9 cellular contexts compared by ENCODE assay signal in genomic region chr6:2524090-2524489, GRCh38.
DNase-seq lines count a peak whose midpoint lies in the region; ATAC-seq, FAIRE-seq and TF ChIP-seq lines count a peak whose summit lies in the region.
"Had no signal": no experiment of that assay in that cellular context is flagged by ENCODE, and none has a peak within 500 bp of the region (broad histone marks: within the 10 kb centered on the region; RNA-seq: fewer than 3 reads in every experiment).

No MANE protein-coding gene starts in this region.

- H3K4me1 ChIP-seq in kidney (ENCODE audit: control insufficient read depth in 1 of 2, insufficient read depth in 1 of 2, low read depth in 1 of 2, low read length in 2 of 2): no peaks in the 10 kb centered on the region

- H3K27ac ChIP-seq in SU-DHL-6 (ENCODE audit: low read depth, low read length) (no peak overlapping the region), kidney (ENCODE audit: low read depth in 2 of 2, low read length in 2 of 2) (no peak overlapping the region)

- CTCF ChIA-PET in HEK293T (lab: Yijun Ruan, JAX): no interaction called here

- no peaks in the 10 kb centered on the region for H3F3A ChIP-seq in SU-DHL-6 (ENCODE audit: insufficient read depth)

- FAIRE-seq in kidney (lab: Jason Lieb, UNC): no peak
- FAIRE-seq: frontal cortex had no signal

- POLR2A ChIA-PET in HEK293T (lab: Yijun Ruan, JAX): no interaction called here

- no peak overlapping the region for H2AFZ ChIP-seq in SU-DHL-6 (ENCODE audit: low read depth, low read length, severe bottlenecking)

- TF ChIP-seq CTCF in SU-DHL-6 (IDR thresholded peaks at IDR 0.05; ENCODE audit: insufficient read depth, low read length, poor library complexity, severe bottlenecking): peak; percentile 58
- peak; percentile 13 for TF ChIP-seq CTCF in kidney (IDR thresholded peaks at IDR 0.05; ENCODE audit: borderline replicate concordance, extremely low read depth, insufficient read depth)

- no peaks in the 10 kb centered on the region for H3K27me3 ChIP-seq in SU-DHL-6 (ENCODE audit: low read length)

- no peaks in the 10 kb centered on the region for H3K9me2 ChIP-seq in SU-DHL-6 (replicated peaks; ENCODE audit: insufficient read depth, low read length)

- intact Hi-C loops in kidney (cut with DNase I): no loop called here

- H4K20me1 ChIP-seq in SU-DHL-6 (ENCODE audit: low read depth, low read length): no peaks in the 10 kb centered on the region

- no peak for ATAC-seq in HG03565 (IDR thresholded peaks at IDR 0.05; ENCODE audit: unreplicated experiment)

- H3K9ac ChIP-seq in SU-DHL-6 (ENCODE audit: low read length) (no peak overlapping the region), kidney (ENCODE audit: low read length in 2 of 2) (no peak overlapping the region)

- DNase-seq in Daoy (ENCODE audit: low read depth): peak; percentile 23
- DNase-seq in HEK293T (ENCODE audit: extremely low spot score): peak; percentile 19
- DNase-seq in kidney: no peak
- no peak for DNase-seq in activated CD8-positive, alpha-beta memory T cell treated with anti-CD3 and anti-CD28 coated beads, Interleukin-2, amount 50 U/mL, for 4 hours
- no peak for DNase-seq in GM19238 (ENCODE audit: insufficient read length, low spot score)
- DNase-seq: activated CD4-positive, alpha-beta T cell treated with anti-CD3 and anti-CD28 coated beads for 4 hours had no signal

- H3K4me3 ChIP-seq in SU-DHL-6 (ENCODE audit: insufficient read depth, low read length, poor library complexity, severe bottlenecking) (no peak overlapping the region), kidney (ENCODE audit: low read length in 2 of 2) (no peak overlapping the region)

- no peaks in the 10 kb centered on the region for H3K9me3 ChIP-seq in SU-DHL-6 (ENCODE audit: insufficient read depth, low read length)
- peaks cover 2 to 15% of the 10 kb centered on the region in 2 donors for H3K9me3 ChIP-seq in kidney (ENCODE audit: control insufficient read depth in 1 of 2, low read length in 2 of 2)

- H3K4me2 ChIP-seq in SU-DHL-6 (ENCODE audit: low read depth, low read length, poor library complexity, severe bottlenecking): no peak overlapping the region

- H3K36me3 ChIP-seq in SU-DHL-6 (ENCODE audit: low read length): no peaks in the 10 kb centered on the region
- no peaks in the 10 kb centered on the region for H3K36me3 ChIP-seq in kidney (ENCODE audit: control insufficient read depth in 1 of 2, insufficient read depth in 2 of 2, low read length in 2 of 2)

- H3K79me2 ChIP-seq in SU-DHL-6 (ENCODE audit: insufficient read depth, low read length): no peaks in the 10 kb centered on the region

TF ChIP-seq in HEK293T, 16 proteins besides CTCF, POLR2A, EP300 and RAD21:
- TF ChIP-seq L3MBTL2 (conservative IDR thresholded peaks at IDR 0.05) (no peak), ELF4 (IDR thresholded peaks at IDR 0.05) (no peak), LEF1 (IDR thresholded peaks at IDR 0.05; ENCODE audit: borderline replicate concordance) (no peak), PKNOX1 (IDR thresholded peaks at IDR 0.05) (no peak), HDGF (IDR thresholded peaks at IDR 0.05; ENCODE audit: borderline replicate concordance) (no peak), SUZ12 (IDR thresholded peaks at IDR 0.05) (no peak), FOXA1 (IDR thresholded peaks at IDR 0.05) (no peak), TARDBP (IDR thresholded peaks at IDR 0.05) (no peak), NFRKB (IDR thresholded peaks at IDR 0.05) (no peak), FOXK2 (IDR thresholded peaks at IDR 0.05) (no peak), BHLHE40 (IDR thresholded peaks at IDR 0.05; ENCODE audit: borderline replicate concordance) (no peak), FOXM1 (IDR thresholded peaks at IDR 0.05; ENCODE audit: borderline replicate concordance) (no peak)

Comparison
In these comparisons a context has a peak if more than half of its experiments do, and no peak if none do; other contexts are left out.
1. DNase-seq: peak in Daoy (single experiment) and HEK293T (single experiment); none in kidney (single experiment), activated CD8-positive, alpha-beta memory T cell treated with anti-CD3 and anti-CD28 coated beads, Interleukin-2, amount 50 U/mL, for 4 hours (single experiment) and GM19238 (single experiment).